Comparison of ENCODE assay signal across 12 cellular contexts in genomic region chrX:100648601-100649417, GRCh38. TPM values are rescaled to one million over a fixed set of nuclear protein-coding genes. Genes with fewer than 3 reads are reported as not detected.
A peak's percentile ranks its signal among the peaks of the same experiment; 100 is the strongest.
DNase-seq lines count a peak whose midpoint lies in the region; ATAC-seq and TF ChIP-seq lines count a peak whose summit lies in the region.
"Had no signal": no experiment of that assay in that cellular context is flagged by ENCODE, and none has a peak within 500 bp of the region (broad histone marks: within the 10 kb centered on the region; RNA-seq: fewer than 3 reads in every experiment).

No MANE protein-coding gene starts in this region.

- H3K36me3 Mint-ChIP-seq in dendritic cell treated with granulocyte-macrophage colony-stimulating factor and Interleukin-4, amounts not matched to agents 40 ng/mL and 50 ng/mL, for 4 days (ENCODE audit: low read depth) = no peaks in the 10 kb centered on the region
- H3K36me3 Mint-ChIP-seq: stimulated activated effector memory CD8-positive, alpha-beta T cell treated with anti-CD3 and anti-CD28 coated beads, Interleukin-12 subunit alpha, Interleukin-12 subunit beta, amount 100 ng/mL, for 72 hours had no signal

- peak overlapping the region; percentile 66 for H3K27ac Mint-ChIP-seq in dendritic cell treated with granulocyte-macrophage colony-stimulating factor and Interleukin-4, amounts not matched to agents 40 ng/mL and 50 ng/mL, for 4 days
- no peak overlapping the region for H3K27ac Mint-ChIP-seq in stimulated activated naive CD8-positive, alpha-beta T cell treated with anti-CD3 and anti-CD28 coated beads, Interleukin-15, amount 100 ng/mL, for 72 hours
- H3K27ac Mint-ChIP-seq: activated T-helper 2 cell treated with anti-CD3 and anti-CD28 coated beads, Interferon-gamma antibody, Interleukin-2, Interleukin-4, amounts not matched to agents 10 μg/mL and 5 μg/mL and 100 μg/mL, durations not matched to agents 14 hours and 24 hours and 36 hours; stimulated activated effector memory CD8-positive, alpha-beta T cell treated with anti-CD3 and anti-CD28 coated beads, Interleukin-12 subunit alpha, Interleukin-12 subunit beta, amount 100 ng/mL, for 72 hours had no signal

- H3K27me3 Mint-ChIP-seq in dendritic cell treated with granulocyte-macrophage colony-stimulating factor and Interleukin-4, amounts not matched to agents 40 ng/mL and 50 ng/mL, for 4 days = peaks cover 26% of the 10 kb centered on the region
- H3K27me3 Mint-ChIP-seq in stimulated activated naive CD8-positive, alpha-beta T cell treated with anti-CD3 and anti-CD28 coated beads, Interleukin-15, amount 100 ng/mL, for 72 hours = peaks cover 20% of the 10 kb centered on the region

- H3K9me3 Mint-ChIP-seq in dendritic cell treated with granulocyte-macrophage colony-stimulating factor and Interleukin-4, amounts not matched to agents 40 ng/mL and 50 ng/mL, for 4 days = no peaks in the 10 kb centered on the region
- no peaks in the 10 kb centered on the region for H3K9me3 Mint-ChIP-seq in stimulated activated naive CD8-positive, alpha-beta T cell treated with anti-CD3 and anti-CD28 coated beads, Interleukin-15, amount 100 ng/mL, for 72 hours
- H3K9me3 Mint-ChIP-seq: activated T-helper 2 cell treated with anti-CD3 and anti-CD28 coated beads, Interferon-gamma antibody, Interleukin-2, Interleukin-4, amounts not matched to agents 10 μg/mL and 5 μg/mL and 100 μg/mL, durations not matched to agents 14 hours and 24 hours and 36 hours; stimulated activated effector memory CD8-positive, alpha-beta T cell treated with anti-CD3 and anti-CD28 coated beads, Interleukin-12 subunit alpha, Interleukin-12 subunit beta, amount 100 ng/mL, for 72 hours had no signal

- H3K4me1 Mint-ChIP-seq in dendritic cell treated with granulocyte-macrophage colony-stimulating factor and Interleukin-4, amounts not matched to agents 40 ng/mL and 50 ng/mL, for 4 days (ENCODE audit: low read depth) = peaks cover 38% of the 10 kb centered on the region
- H3K4me1 Mint-ChIP-seq in stimulated activated naive CD8-positive, alpha-beta T cell treated with anti-CD3 and anti-CD28 coated beads, Interleukin-15, amount 100 ng/mL, for 72 hours = no peaks in the 10 kb centered on the region
- H3K4me1 Mint-ChIP-seq: stimulated activated effector memory CD8-positive, alpha-beta T cell treated with anti-CD3 and anti-CD28 coated beads, Interleukin-12 subunit alpha, Interleukin-12 subunit beta, amount 100 ng/mL, for 72 hours had no signal

- DNase-seq in DMS53 (lab: John Stamatoyannopoulos, UW) (peak; percentile 27), DMS53 treated with DMSO at 0.1 percent for 48 hours (lab: John Stamatoyannopoulos, UW; ENCODE audit: unreplicated experiment) (no peak), lower lobe of right lung (no peak), uterus (peak; percentile 46 to 57), activated T-cell treated with anti-CD3 and anti-CD28 coated beads for 4 hours (no peak)
- no peak for DNase-seq in stimulated activated naive CD8-positive, alpha-beta T cell treated with anti-CD3 and anti-CD28 coated beads, Interleukin-15, amount 100 ng/mL, for 72 hours
- DNase-seq: 8988T, SHP77 had no signal

- intact Hi-C loops in dendritic cell treated with granulocyte-macrophage colony-stimulating factor and Interleukin-4, amounts not matched to agents 40 ng/mL and 50 ng/mL, for 4 days (cut with micrococcal nuclease) = no loop called here
- intact Hi-C loops in lower lobe of right lung (cut with DNase I) = no loop called here
- intact Hi-C loops in uterus (cut with DNase I; ENCODE audit: low total_unique reads) = no loop called here

- ATAC-seq in lower lobe of right lung (peak; percentile 7 to 17), GM18868 (IDR thresholded peaks at IDR 0.05; ENCODE audit: unreplicated experiment) (no peak)
- no peak for ATAC-seq in stimulated activated naive CD8-positive, alpha-beta T cell treated with anti-CD3 and anti-CD28 coated beads, Interleukin-15, amount 100 ng/mL, for 72 hours
- ATAC-seq: stimulated activated effector memory CD8-positive, alpha-beta T cell treated with anti-CD3 and anti-CD28 coated beads, Interleukin-12 subunit alpha, Interleukin-12 subunit beta, amount 100 ng/mL, for 72 hours had no signal

- H3K4me3 ChIP-seq in lower lobe of right lung (no peak overlapping the region), uterus (no peak overlapping the region)

- no peaks in the 10 kb centered on the region for H3K36me3 ChIP-seq in lower lobe of right lung
- H3K36me3 ChIP-seq in uterus = no peaks in the 10 kb centered on the region

- TF ChIP-seq POLR2A in uterus (IDR thresholded peaks at IDR 0.05) = no peak

- no peaks in the 10 kb centered on the region for H3K9me3 ChIP-seq in lower lobe of right lung
- no peaks in the 10 kb centered on the region for H3K9me3 ChIP-seq in uterus

- TF ChIP-seq CTCF in lower lobe of right lung (IDR thresholded peaks at IDR 0.05) (no peak), uterus (IDR thresholded peaks at IDR 0.05) (no peak)

- H3K27me3 ChIP-seq in lower lobe of right lung (ENCODE audit: low read depth) = no peaks in the 10 kb centered on the region
- no peaks in the 10 kb centered on the region for H3K27me3 ChIP-seq in uterus

- H3K27ac ChIP-seq in lower lobe of right lung (peak overlapping the region; percentile 75), uterus (peak overlapping the region; percentile 80 to 82)

- H3K4me3 Mint-ChIP-seq in dendritic cell treated with granulocyte-macrophage colony-stimulating factor and Interleukin-4, amounts not matched to agents 40 ng/mL and 50 ng/mL, for 4 days = no peak overlapping the region
- no peak overlapping the region for H3K4me3 Mint-ChIP-seq in stimulated activated naive CD8-positive, alpha-beta T cell treated with anti-CD3 and anti-CD28 coated beads, Interleukin-15, amount 100 ng/mL, for 72 hours
- H3K4me3 Mint-ChIP-seq: stimulated activated effector memory CD8-positive, alpha-beta T cell treated with anti-CD3 and anti-CD28 coated beads, Interleukin-12 subunit alpha, Interleukin-12 subunit beta, amount 100 ng/mL, for 72 hours had no signal

- H3K4me1 ChIP-seq in lower lobe of right lung = peaks cover 5% of the 10 kb centered on the region
- no peaks in the 10 kb centered on the region for H3K4me1 ChIP-seq in uterus

RNA-seq across cellular contexts. Expression of gene SRPX2, which starts 4.8 kb away (rescaled TPM):
- total RNA-seq in lower lobe of right lung (16.4 TPM), uterus (10 to 100 TPM in 2 of 4 donors, 1 to 10 TPM in 2; 7.4 to 23.8 (median 15.1) TPM)
- total RNA-seq: activated T-helper 2 cell treated with anti-CD3 and anti-CD28 coated beads, Interferon-gamma antibody, Interleukin-2, Interleukin-4, amounts not matched to agents 10 μg/mL and 5 μg/mL and 100 μg/mL, durations not matched to agents 14 hours and 24 hours and 36 hours had no signal

RNA-seq across cellular contexts. Expression of gene TSPAN6, which starts 12.2 kb away (rescaled TPM):
- total RNA-seq in lower lobe of right lung (12.6 TPM), uterus (10 to 100 TPM; 22.3 to 74.8 (median 27.5) TPM)
- total RNA-seq: activated T-helper 2 cell treated with anti-CD3 and anti-CD28 coated beads, Interferon-gamma antibody, Interleukin-2, Interleukin-4, amounts not matched to agents 10 μg/mL and 5 μg/mL and 100 μg/mL, durations not matched to agents 14 hours and 24 hours and 36 hours had no signal

Comparison
In these comparisons a context has a peak if more than half of its experiments do, and no peak if none do; other contexts are left out.
1. DNase-seq: peak in DMS53 (single experiment) and uterus (2 of 2); none in DMS53 treated with DMSO at 0.1 percent for 48 hours (single experiment), lower lobe of right lung (single experiment), stimulated activated naive CD8-positive, alpha-beta T cell treated with anti-CD3 and anti-CD28 coated beads, Interleukin-15, amount 100 ng/mL, for 72 hours (0 of 2) and activated T-cell treated with anti-CD3 and anti-CD28 coated beads for 4 hours (single experiment).
2. ATAC-seq: peak in lower lobe of right lung (2 of 2); none in stimulated activated naive CD8-positive, alpha-beta T cell treated with anti-CD3 and anti-CD28 coated beads, Interleukin-15, amount 100 ng/mL, for 72 hours (single experiment) and GM18868 (single experiment).